14 cellular contexts compared by ENCODE assay signal in genomic region chr18:57744211-57744694, GRCh38. TPM values are rescaled to one million over a fixed set of nuclear protein-coding genes. Genes with fewer than 3 reads are reported as not detected.
DNase-seq lines count a peak whose midpoint lies in the region; ATAC-seq, FAIRE-seq and TF ChIP-seq lines count a peak whose summit lies in the region.
"Had no signal": no experiment of that assay in that cellular context is flagged by ENCODE, and none has a peak within 500 bp of the region (broad histone marks: within the 10 kb centered on the region; RNA-seq: fewer than 3 reads in every experiment).

No MANE protein-coding gene starts in this region.

- no peaks in the 10 kb centered on the region for H3K27me3 Mint-ChIP-seq in chondrocyte (ENCODE audit: low read depth)

- peak; percentile 19 to 21 for ATAC-seq in left cardiac atrium
- ATAC-seq in aorta (ENCODE audit: low FRiP score) = peak; percentile 63
- no peak for ATAC-seq in left lung
- no peak for ATAC-seq in HG03469 (IDR thresholded peaks at IDR 0.05; ENCODE audit: unreplicated experiment)
- ATAC-seq: natural killer cell had no signal

- peaks cover 58% of the 10 kb centered on the region for H3K4me1 Mint-ChIP-seq in chondrocyte (ENCODE audit: low read depth)
- H3K4me1 Mint-ChIP-seq: natural killer cell had no signal

- H2AFZ ChIP-seq in keratinocyte (ENCODE audit: control insufficient read depth, low read length) = no peak overlapping the region
- H2AFZ ChIP-seq: GM23338 had no signal

- H3K4me3 Mint-ChIP-seq in chondrocyte (ENCODE audit: unreplicated experiment) = no peak overlapping the region
- H3K4me3 Mint-ChIP-seq: GM23338, natural killer cell had no signal

- H3K9me3 ChIP-seq in keratinocyte (ENCODE audit: control insufficient read depth, low read depth, low read length) = no peaks in the 10 kb centered on the region
- H3K9me3 ChIP-seq in aorta (ENCODE audit: control insufficient read depth, low read length) = peaks cover 3% of the 10 kb centered on the region
- H3K9me3 ChIP-seq in left lung = peaks cover 0 to 8% of the 10 kb centered on the region in 2 donors

- DNase-seq in left cardiac atrium (no peak), cardiac septum (ENCODE audit: low spot score) (no peak), chondrocyte (ENCODE audit: low spot score) (no peak), keratinocyte (ENCODE audit: low read depth, low spot score) (no peak), aorta (peak; percentile 64 to 80), NOMO-1 (lab: John Stamatoyannopoulos, UW; ENCODE audit: unreplicated experiment in 2 of 2) (no peak), left lung (no peak)
- DNase-seq: amniotic stem cell, islet precursor cell, natural killer cell, NCI-H1694 treated with DMSO at 0.1 percent for 48 hours had no signal

- TF ChIP-seq CTCF in chondrocyte (IDR thresholded peaks at IDR 0.05) (no peak), keratinocyte (optimal IDR thresholded peaks at IDR 0.05 in 1 of 3, IDR thresholded peaks at IDR 0.05 in 1 of 3, conservative IDR thresholded peaks at IDR 0.05 in 1 of 3; ENCODE audit: extremely low read depth in 1 of 3, insufficient read depth in 2 of 3, low read length in 3 of 3) (no peak), left lung (IDR thresholded peaks at IDR 0.05) (no peak)

- H3K9ac ChIP-seq in keratinocyte (ENCODE audit: control insufficient read depth, extremely low read depth, insufficient read depth, low read length) = no peak overlapping the region

- dilution Hi-C loops in keratinocyte (cut with MboI; ENCODE audit: extremely low pct_ligation_motif_present, low sequenced_read_pairs) = no loop called here

- 2 to 8% methylated on average over 5 of the region's 5 CpGs for WGBS in aorta, 2 donors

- H3K9me3 Mint-ChIP-seq in chondrocyte (ENCODE audit: low read depth) = no peaks in the 10 kb centered on the region
- H3K9me3 Mint-ChIP-seq: GM23338 had no signal

- H4K20me1 ChIP-seq in keratinocyte (ENCODE audit: control insufficient read depth, extremely low read depth, insufficient read depth, low read length) = no peaks in the 10 kb centered on the region

- H3K27me3 ChIP-seq in keratinocyte (ENCODE audit: control insufficient read depth, extremely low read depth, insufficient read depth, low read length) (no peaks in the 10 kb centered on the region), aorta (ENCODE audit: control insufficient read depth in 1 of 2, insufficient read depth in 2 of 2, low read length in 1 of 2) (no peaks in the 10 kb centered on the region), left lung (no peaks in the 10 kb centered on the region)

- H3K4me2 ChIP-seq in keratinocyte (ENCODE audit: control insufficient read depth, extremely low read depth, insufficient read depth, low read depth, low read length) = no peak overlapping the region

- H3K4me1 ChIP-seq in keratinocyte (ENCODE audit: control insufficient read depth, extremely low read depth, insufficient read depth, low read length) = peaks cover 36% of the 10 kb centered on the region
- H3K4me1 ChIP-seq in aorta (ENCODE audit: control insufficient read depth in 1 of 2, insufficient read depth in 2 of 2, low read length in 2 of 2) = peaks cover 4 to 20% of the 10 kb centered on the region in 2 donors
- peaks cover 4 to 17% of the 10 kb centered on the region in 2 donors for H3K4me1 ChIP-seq in left lung

- peaks cover 2% of the 10 kb centered on the region for H3K36me3 Mint-ChIP-seq in chondrocyte (ENCODE audit: low read depth)
- H3K36me3 Mint-ChIP-seq: natural killer cell had no signal

- H3K27ac ChIP-seq in keratinocyte (ENCODE audit: control insufficient read depth, insufficient read depth, low read length) = peak overlapping the region; percentile 39
- peak overlapping the region in 1 of 2 donors; percentile 38 for H3K27ac ChIP-seq in aorta (ENCODE audit: low read depth in 1 of 2, low read length in 2 of 2)
- H3K27ac ChIP-seq in left lung = peak overlapping the region in 1 of 2 donors; percentile 54

- no peaks in the 10 kb centered on the region for H3K36me3 ChIP-seq in keratinocyte (ENCODE audit: control insufficient read depth in 2 of 2, extremely low read depth in 1 of 2, insufficient read depth in 2 of 2, low read length in 2 of 2)
- peaks cover 0 to 3% of the 10 kb centered on the region in 2 donors for H3K36me3 ChIP-seq in aorta (ENCODE audit: control insufficient read depth in 1 of 2, insufficient read depth in 2 of 2, low read length in 1 of 2)
- H3K36me3 ChIP-seq in left lung = no peaks in the 10 kb centered on the region

- no peaks in the 10 kb centered on the region for H3K9me1 ChIP-seq in keratinocyte (ENCODE audit: control insufficient read depth, extremely low read depth, insufficient read depth, low read length)

- no peak for FAIRE-seq in keratinocyte (lab: Jason Lieb, UNC)
- FAIRE-seq: urothelium cell line had no signal

- intact Hi-C loops in left cardiac atrium (cut with DNase I) = no loop called here
- intact Hi-C loops in cardiac septum (cut with DNase I) = no loop called here
- intact Hi-C loops in aorta (cut with DNase I) = no loop called here
- intact Hi-C loops in left lung (cut with DNase I) = no loop called here

- H3K27ac Mint-ChIP-seq in chondrocyte (ENCODE audit: unreplicated experiment) = peak overlapping the region; percentile 92
- H3K27ac Mint-ChIP-seq: GM23338, natural killer cell had no signal

- H3K79me2 ChIP-seq in keratinocyte (ENCODE audit: control insufficient read depth, insufficient read depth, low read length) = peaks cover 4% of the 10 kb centered on the region

- H3K4me3 ChIP-seq in keratinocyte (ENCODE audit: control insufficient read depth in 2 of 3, extremely low read depth in 1 of 3, insufficient read depth in 2 of 3, low read depth in 1 of 3, low read length in 3 of 3) = no peak overlapping the region
- H3K4me3 ChIP-seq in aorta (ENCODE audit: low read length in 2 of 2) = no peak overlapping the region
- no peak overlapping the region for H3K4me3 ChIP-seq in left lung
- H3K4me3 ChIP-seq: GM23338 had no signal

RNA-seq across cellular contexts. Expression of gene ATP8B1, which starts 58.9 kb away (rescaled TPM):
- 10 to 100 TPM in 1 of 2 donors, 1 to 10 TPM in 1; 6.4 to 14.9 TPM for total RNA-seq in left cardiac atrium
- total RNA-seq in cardiac septum = 9.3 TPM
- total RNA-seq in chondrocyte = 28.1 to 38.3 TPM (median 35.4 TPM) in 3 replicates
- polyA plus RNA-seq in keratinocyte = 14.6 to 20.4 TPM (median 15.7 TPM) in 3 replicates
- polyA plus RNA-seq in keratinocyte (2011; ENCODE audit: low read depth) = 19.7 TPM
- polyA plus RNA-seq in keratinocyte (2011; cell fraction: cytosol; rRNA removed) = 6.4 and 11.7 TPM in 2 replicates
- polyA plus RNA-seq in keratinocyte (2011; cell fraction: nucleus; rRNA removed) = 17.7 and 22.2 TPM in 2 replicates
- 8.7 and 8.9 TPM in 2 replicates for polyA plus RNA-seq in keratinocyte (2012; ENCODE audit: low replicate concordance)
- polyA minus RNA-seq in keratinocyte = 8.7 to 37.3 TPM (median 21.5 TPM) in 3 replicates
- 10.0 TPM for polyA minus RNA-seq in keratinocyte (2011; cell fraction: cytosol; rRNA and poly(A)+ RNA removed)
- polyA minus RNA-seq in keratinocyte (2011; cell fraction: nucleus; rRNA and poly(A)+ RNA removed) = 27.5 and 45.5 TPM in 2 replicates
- total RNA-seq in aorta = 100 to 1,000 TPM in 1 of 2 donors, 10 to 100 TPM in 1; 76.5 to 101 TPM
- polyA plus RNA-seq in aorta = 10 to 100 TPM; 11.6 to 33.1 TPM
- total RNA-seq in left lung = 10 to 100 TPM; 24.0 to 26.6 TPM
- total RNA-seq: natural killer cell had no signal

Comparison
In these comparisons a context has a peak if more than half of its experiments do, and no peak if none do; other contexts are left out.
1. ATAC-seq: peak in left cardiac atrium (2 of 2) and aorta (single experiment); none in left lung (single experiment) and HG03469 (single experiment).
2. DNase-seq: peak in aorta (2 of 2); none in left cardiac atrium (single experiment), cardiac septum (single experiment), chondrocyte (single experiment), keratinocyte (single experiment), NOMO-1 (0 of 2) and left lung (0 of 2).